In genomic region chr1:32623775-32624174, GRCh38 we compare ENCODE assay signal across 14 cellular contexts. TPM values are rescaled to one million over a fixed set of nuclear protein-coding genes. Genes with fewer than 3 reads are reported as not detected.
DNase-seq lines count a peak whose midpoint lies in the region; ATAC-seq and TF ChIP-seq lines count a peak whose summit lies in the region.
"Had no signal": no experiment of that assay in that cellular context is flagged by ENCODE, and none has a peak within 500 bp of the region (broad histone marks: within the 10 kb centered on the region; RNA-seq: fewer than 3 reads in every experiment).

No MANE protein-coding gene starts in this region.

- peaks cover 58% of the 10 kb centered on the region for H3K4me1 Mint-ChIP-seq in activated CD8-positive, alpha-beta memory T cell treated with anti-CD3 and anti-CD28 coated beads, Interleukin-2, amount 10 ng/mL, durations not matched to agents 7 days and 5 days
- H3K4me1 Mint-ChIP-seq in immature natural killer cell, result peaks cover 44 to 47% of the 10 kb centered on the region in 2 donors
- peaks cover 42% of the 10 kb centered on the region for H3K4me1 Mint-ChIP-seq in stimulated activated effector memory CD8-positive, alpha-beta T cell treated with anti-CD3 and anti-CD28 coated beads, Interleukin-12 subunit alpha, Interleukin-12 subunit beta, amount 100 ng/mL, for 72 hours

- no peaks in the 10 kb centered on the region for H3K27me3 ChIP-seq in Peyer's patch
- H3K27me3 ChIP-seq: sigmoid colon, vagina had no signal

- peak overlapping the region; percentile 27 for H3K27ac Mint-ChIP-seq in activated CD8-positive, alpha-beta memory T cell treated with anti-CD3 and anti-CD28 coated beads, Interleukin-2, amount 10 ng/mL, durations not matched to agents 7 days and 5 days
- H3K27ac Mint-ChIP-seq in immature natural killer cell, result peak overlapping the region; percentile 32 to 88 (median 77)
- H3K27ac Mint-ChIP-seq in stimulated activated effector memory CD8-positive, alpha-beta T cell treated with anti-CD3 and anti-CD28 coated beads, Interleukin-12 subunit alpha, Interleukin-12 subunit beta, amount 100 ng/mL, for 72 hours, result peak overlapping the region; percentile 20

- peaks cover 50% of the 10 kb centered on the region for H3K36me3 Mint-ChIP-seq in activated CD8-positive, alpha-beta memory T cell treated with anti-CD3 and anti-CD28 coated beads, Interleukin-2, amount 10 ng/mL, durations not matched to agents 7 days and 5 days
- H3K36me3 Mint-ChIP-seq in immature natural killer cell, result peaks cover 4 to 13% (median 8%) of the 10 kb centered on the region in 3 donors
- H3K36me3 Mint-ChIP-seq in stimulated activated effector memory CD8-positive, alpha-beta T cell treated with anti-CD3 and anti-CD28 coated beads, Interleukin-12 subunit alpha, Interleukin-12 subunit beta, amount 100 ng/mL, for 72 hours, result peaks cover 69% of the 10 kb centered on the region

- TF ChIP-seq CTCF in Peyer's patch (IDR thresholded peaks at IDR 0.05), result no peak

- peaks cover 0 to 27% (median 0%) of the 10 kb centered on the region in 3 donors for H3K36me3 ChIP-seq in Peyer's patch

- H3K4me3 Mint-ChIP-seq in activated CD8-positive, alpha-beta memory T cell treated with anti-CD3 and anti-CD28 coated beads, Interleukin-2, amount 10 ng/mL, durations not matched to agents 7 days and 5 days, result no peak overlapping the region
- H3K4me3 Mint-ChIP-seq in immature natural killer cell, result peak overlapping the region; percentile 8 to 53 (median 43)
- peak overlapping the region; percentile 1 for H3K4me3 Mint-ChIP-seq in stimulated activated effector memory CD8-positive, alpha-beta T cell treated with anti-CD3 and anti-CD28 coated beads, Interleukin-12 subunit alpha, Interleukin-12 subunit beta, amount 100 ng/mL, for 72 hours
- H3K4me3 Mint-ChIP-seq: T-helper 1 cell treated with Interleukin-12 subunit alpha and Interleukin-12 subunit beta and Interleukin-4 antibody, amounts not matched to agents 30 μg/mL and 1 μg/mL, for 36 hours had no signal

- CTCF ChIA-PET in activated CD8-positive, alpha-beta memory T cell treated with anti-CD3 and anti-CD28 coated beads, Interleukin-2, amount 10 ng/mL, durations not matched to agents 7 days and 5 days (lab: Charles Lee), result no interaction called here

- TF ChIP-seq POLR2A in Peyer's patch (IDR thresholded peaks at IDR 0.05), result no peak

- no peak overlapping the region for H3K4me3 ChIP-seq in Peyer's patch
- H3K4me3 ChIP-seq: A549, sigmoid colon, vagina had no signal

- DNase-seq in activated CD8-positive, alpha-beta memory T cell treated with anti-CD3 and anti-CD28 coated beads, Interleukin-2, amount 10 ng/mL, durations not matched to agents 7 days and 5 days, result peak; percentile 46
- no peak for DNase-seq in activated CD8-positive, alpha-beta memory T cell treated with anti-CD3 and anti-CD28 coated beads for 24 hours
- peak; percentile 26 for DNase-seq in activated CD8-positive, alpha-beta memory T cell treated with anti-CD3 and anti-CD28 coated beads, Interleukin-2, amount 50 U/mL, for 4 hours
- DNase-seq in immature natural killer cell, result no peak
- no peak for DNase-seq in stimulated activated effector memory CD8-positive, alpha-beta T cell treated with anti-CD3 and anti-CD28 coated beads, Interleukin-12 subunit alpha, Interleukin-12 subunit beta, amount 100 ng/mL, for 72 hours (ENCODE audit: low spot score in 2 of 2)
- no peak for DNase-seq in SIG-M5 (lab: John Stamatoyannopoulos, UW)
- no peak for DNase-seq in Peyer's patch
- DNase-seq: glutamatergic neuron, OCI-M1, sigmoid colon had no signal

- no peak for ATAC-seq in activated CD8-positive, alpha-beta memory T cell treated with anti-CD3 and anti-CD28 coated beads, Interleukin-2, amount 10 ng/mL, durations not matched to agents 7 days and 5 days
- peak; percentile 55 for ATAC-seq in stimulated activated effector memory CD8-positive, alpha-beta T cell treated with anti-CD3 and anti-CD28 coated beads, Interleukin-12 subunit alpha, Interleukin-12 subunit beta, amount 100 ng/mL, for 72 hours
- ATAC-seq in HG03097 (IDR thresholded peaks at IDR 0.05; ENCODE audit: low FRiP score, unreplicated experiment), result no peak
- ATAC-seq: A549 had no signal

- H3K27me3 Mint-ChIP-seq in activated CD8-positive, alpha-beta memory T cell treated with anti-CD3 and anti-CD28 coated beads, Interleukin-2, amount 10 ng/mL, durations not matched to agents 7 days and 5 days, result no peaks in the 10 kb centered on the region
- H3K27me3 Mint-ChIP-seq in immature natural killer cell (ENCODE audit: low read depth in 3 of 3), result peaks cover 0 to 7% (median 6%) of the 10 kb centered on the region in 3 donors

- H3K9me3 ChIP-seq in Peyer's patch, result no peaks in the 10 kb centered on the region
- H3K9me3 ChIP-seq: A549, sigmoid colon, vagina had no signal

- H3K4me1 ChIP-seq in Peyer's patch, result no peaks in the 10 kb centered on the region
- H3K4me1 ChIP-seq: sigmoid colon, vagina had no signal

- no peak overlapping the region for H3K27ac ChIP-seq in Peyer's patch
- H3K27ac ChIP-seq: A549, sigmoid colon, vagina had no signal

- no peaks in the 10 kb centered on the region for H3K9me3 Mint-ChIP-seq in activated CD8-positive, alpha-beta memory T cell treated with anti-CD3 and anti-CD28 coated beads, Interleukin-2, amount 10 ng/mL, durations not matched to agents 7 days and 5 days (ENCODE audit: low read depth)
- H3K9me3 Mint-ChIP-seq in immature natural killer cell, result no peaks in the 10 kb centered on the region
- no peaks in the 10 kb centered on the region for H3K9me3 Mint-ChIP-seq in stimulated activated effector memory CD8-positive, alpha-beta T cell treated with anti-CD3 and anti-CD28 coated beads, Interleukin-12 subunit alpha, Interleukin-12 subunit beta, amount 100 ng/mL, for 72 hours
- H3K9me3 Mint-ChIP-seq: T-helper 1 cell treated with Interleukin-12 subunit alpha and Interleukin-12 subunit beta and Interleukin-4 antibody, amounts not matched to agents 30 μg/mL and 1 μg/mL, for 36 hours had no signal

RNA-seq across cellular contexts. Expression of gene ZBTB8OS, which starts 26.6 kb away (rescaled TPM):
- 10 to 100 TPM; 70.5 to 75.8 TPM for total RNA-seq in activated CD8-positive, alpha-beta memory T cell treated with anti-CD3 and anti-CD28 coated beads, Interleukin-2, amount 10 ng/mL, durations not matched to agents 7 days and 5 days
- polyA plus RNA-seq in immature natural killer cell, result 10 to 100 TPM; 71.3 to 92.7 (median 92.1) TPM
- total RNA-seq in Peyer's patch, result 10 to 100 TPM; 34.7 to 56.2 (median 44.1) TPM

RNA-seq across cellular contexts. Expression of gene RBBP4, which starts 27.2 kb away (rescaled TPM):
- 100 to 1,000 TPM; 284 to 336 TPM for total RNA-seq in activated CD8-positive, alpha-beta memory T cell treated with anti-CD3 and anti-CD28 coated beads, Interleukin-2, amount 10 ng/mL, durations not matched to agents 7 days and 5 days
- 100 to 1,000 TPM; 314 to 568 (median 325) TPM for polyA plus RNA-seq in immature natural killer cell
- total RNA-seq in Peyer's patch, result 100 to 1,000 TPM in 3 of 4 donors, 10 to 100 TPM in 1; 72.1 to 172 (median 109) TPM

Comparison
In these comparisons a context has a peak if more than half of its experiments do, and no peak if none do; other contexts are left out.
1. DNase-seq: peak in activated CD8-positive, alpha-beta memory T cell treated with anti-CD3 and anti-CD28 coated beads, Interleukin-2, amount 10 ng/mL, durations not matched to agents 7 days and 5 days (single experiment) and activated CD8-positive, alpha-beta memory T cell treated with anti-CD3 and anti-CD28 coated beads, Interleukin-2, amount 50 U/mL, for 4 hours (single experiment); none in activated CD8-positive, alpha-beta memory T cell treated with anti-CD3 and anti-CD28 coated beads for 24 hours (single experiment), immature natural killer cell (0 of 3), stimulated activated effector memory CD8-positive, alpha-beta T cell treated with anti-CD3 and anti-CD28 coated beads, Interleukin-12 subunit alpha, Interleukin-12 subunit beta, amount 100 ng/mL, for 72 hours (0 of 2), SIG-M5 (single experiment) and Peyer's patch (0 of 3).
2. H3K27ac Mint-ChIP-seq: peak in every context shown above with its lines; median percentile 77 in immature natural killer cell; 27 in activated CD8-positive, alpha-beta memory T cell treated with anti-CD3 and anti-CD28 coated beads, Interleukin-2, amount 10 ng/mL, durations not matched to agents 7 days and 5 days; 20 in stimulated activated effector memory CD8-positive, alpha-beta T cell treated with anti-CD3 and anti-CD28 coated beads, Interleukin-12 subunit alpha, Interleukin-12 subunit beta, amount 100 ng/mL, for 72 hours.